In the genomic region with DNA sequence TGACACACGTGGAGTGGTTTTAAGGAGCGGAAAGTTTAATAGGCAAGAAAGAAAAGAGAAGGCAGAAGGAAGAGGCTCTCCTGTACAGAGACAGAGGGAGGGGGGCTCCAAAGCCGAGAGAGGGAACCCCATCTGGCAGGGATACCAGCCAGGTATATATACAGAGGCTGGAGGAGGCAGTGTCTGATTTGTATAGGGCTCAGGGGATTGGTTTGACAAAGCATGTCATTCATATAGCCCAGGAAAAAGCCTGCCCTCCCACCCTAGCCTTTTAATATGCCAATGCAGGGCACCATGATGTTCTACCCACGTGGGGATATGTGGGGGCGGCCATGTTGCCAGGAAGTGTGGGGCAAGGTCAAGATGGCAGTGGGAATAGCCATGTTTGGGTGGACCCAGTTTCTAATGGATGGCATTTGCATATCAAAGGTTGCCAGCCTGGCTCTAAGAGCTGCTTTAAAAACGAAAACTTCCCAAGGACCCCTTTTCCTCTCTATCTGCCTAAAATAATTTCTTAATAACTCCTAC, we compare ENCODE assay signal across 2 cellular contexts.
TF ChIP-seq lines count a peak whose summit lies in the region.

No MANE protein-coding gene starts in this region.

TF ChIP-seq in GM23338, 12 proteins besides CTCF, POLR2A, EP300 and RAD21:
- TF ChIP-seq, protein P1, sequence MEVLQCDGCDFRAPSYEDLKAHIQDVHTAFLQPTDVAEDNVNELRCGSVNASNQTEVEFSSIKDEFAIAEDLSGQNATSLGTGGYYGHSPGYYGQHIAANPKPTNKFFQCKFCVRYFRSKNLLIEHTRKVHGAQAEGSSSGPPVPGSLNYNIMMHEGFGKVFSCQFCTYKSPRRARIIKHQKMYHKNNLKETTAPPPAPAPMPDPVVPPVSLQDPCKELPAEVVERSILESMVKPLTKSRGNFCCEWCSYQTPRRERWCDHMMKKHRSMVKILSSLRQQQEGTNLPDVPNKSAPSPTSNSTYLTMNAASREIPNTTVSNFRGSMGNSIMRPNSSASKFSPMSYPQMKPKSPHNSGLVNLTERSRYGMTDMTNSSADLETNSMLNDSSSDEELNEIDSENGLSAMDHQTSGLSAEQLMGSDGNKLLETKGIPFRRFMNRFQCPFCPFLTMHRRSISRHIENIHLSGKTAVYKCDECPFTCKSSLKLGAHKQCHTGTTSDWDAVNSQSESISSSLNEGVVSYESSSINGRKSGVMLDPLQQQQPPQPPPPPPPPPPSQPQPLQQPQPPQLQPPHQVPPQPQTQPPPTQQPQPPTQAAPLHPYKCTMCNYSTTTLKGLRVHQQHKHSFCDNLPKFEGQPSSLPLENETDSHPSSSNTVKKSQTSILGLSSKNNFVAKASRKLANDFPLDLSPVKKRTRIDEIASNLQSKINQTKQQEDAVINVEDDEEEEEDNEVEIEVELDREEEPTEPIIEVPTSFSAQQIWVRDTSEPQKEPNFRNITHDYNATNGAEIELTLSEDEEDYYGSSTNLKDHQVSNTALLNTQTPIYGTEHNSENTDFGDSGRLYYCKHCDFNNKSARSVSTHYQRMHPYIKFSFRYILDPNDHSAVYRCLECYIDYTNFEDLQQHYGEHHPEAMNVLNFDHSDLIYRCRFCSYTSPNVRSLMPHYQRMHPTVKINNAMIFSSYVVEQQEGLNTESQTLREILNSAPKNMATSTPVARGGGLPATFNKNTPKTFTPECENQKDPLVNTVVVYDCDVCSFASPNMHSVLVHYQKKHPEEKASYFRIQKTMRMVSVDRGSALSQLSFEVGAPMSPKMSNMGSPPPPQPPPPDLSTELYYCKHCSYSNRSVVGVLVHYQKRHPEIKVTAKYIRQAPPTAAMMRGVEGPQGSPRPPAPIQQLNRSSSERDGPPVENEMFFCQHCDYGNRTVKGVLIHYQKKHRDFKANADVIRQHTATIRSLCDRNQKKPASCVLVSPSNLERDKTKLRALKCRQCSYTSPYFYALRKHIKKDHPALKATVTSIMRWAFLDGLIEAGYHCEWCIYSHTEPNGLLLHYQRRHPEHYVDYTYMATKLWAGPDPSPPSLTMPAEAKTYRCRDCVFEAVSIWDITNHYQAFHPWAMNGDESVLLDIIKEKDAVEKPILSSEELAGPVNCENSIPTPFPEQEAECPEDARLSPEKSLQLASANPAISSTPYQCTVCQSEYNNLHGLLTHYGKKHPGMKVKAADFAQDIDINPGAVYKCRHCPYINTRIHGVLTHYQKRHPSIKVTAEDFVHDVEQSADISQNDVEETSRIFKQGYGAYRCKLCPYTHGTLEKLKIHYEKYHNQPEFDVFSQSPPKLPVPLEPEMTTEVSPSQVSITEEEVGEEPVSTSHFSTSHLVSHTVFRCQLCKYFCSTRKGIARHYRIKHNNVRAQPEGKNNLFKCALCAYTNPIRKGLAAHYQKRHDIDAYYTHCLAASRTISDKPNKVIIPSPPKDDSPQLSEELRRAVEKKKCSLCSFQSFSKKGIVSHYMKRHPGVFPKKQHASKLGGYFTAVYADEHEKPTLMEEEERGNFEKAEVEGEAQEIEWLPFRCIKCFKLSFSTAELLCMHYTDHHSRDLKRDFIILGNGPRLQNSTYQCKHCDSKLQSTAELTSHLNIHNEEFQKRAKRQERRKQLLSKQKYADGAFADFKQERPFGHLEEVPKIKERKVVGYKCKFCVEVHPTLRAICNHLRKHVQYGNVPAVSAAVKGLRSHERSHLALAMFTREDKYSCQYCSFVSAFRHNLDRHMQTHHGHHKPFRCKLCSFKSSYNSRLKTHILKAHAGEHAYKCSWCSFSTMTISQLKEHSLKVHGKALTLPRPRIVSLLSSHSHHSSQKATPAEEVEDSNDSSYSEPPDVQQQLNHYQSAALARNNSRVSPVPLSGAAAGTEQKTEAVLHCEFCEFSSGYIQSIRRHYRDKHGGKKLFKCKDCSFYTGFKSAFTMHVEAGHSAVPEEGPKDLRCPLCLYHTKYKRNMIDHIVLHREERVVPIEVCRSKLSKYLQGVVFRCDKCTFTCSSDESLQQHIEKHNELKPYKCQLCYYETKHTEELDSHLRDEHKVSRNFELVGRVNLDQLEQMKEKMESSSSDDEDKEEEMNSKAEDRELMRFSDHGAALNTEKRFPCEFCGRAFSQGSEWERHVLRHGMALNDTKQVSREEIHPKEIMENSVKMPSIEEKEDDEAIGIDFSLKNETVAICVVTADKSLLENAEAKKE (CRISPR knock-in tag; IDR thresholded peaks at IDR 0.05), result peak; percentile 31; the same call in 1 of the 2 replicates
- peak; percentile 29; the same call in 1 of the 2 replicates for TF ChIP-seq NANOG (IDR thresholded peaks at IDR 0.05; ENCODE audit: borderline replicate concordance)
TF ChIP-seq in GM23338: peak in this region for 2; not testable (repeated sequence) for 10.

TF ChIP-seq in WTC11, 78 proteins besides CTCF, POLR2A, EP300 and RAD21 (continued from another document):
- TF ChIP-seq, protein P2, sequence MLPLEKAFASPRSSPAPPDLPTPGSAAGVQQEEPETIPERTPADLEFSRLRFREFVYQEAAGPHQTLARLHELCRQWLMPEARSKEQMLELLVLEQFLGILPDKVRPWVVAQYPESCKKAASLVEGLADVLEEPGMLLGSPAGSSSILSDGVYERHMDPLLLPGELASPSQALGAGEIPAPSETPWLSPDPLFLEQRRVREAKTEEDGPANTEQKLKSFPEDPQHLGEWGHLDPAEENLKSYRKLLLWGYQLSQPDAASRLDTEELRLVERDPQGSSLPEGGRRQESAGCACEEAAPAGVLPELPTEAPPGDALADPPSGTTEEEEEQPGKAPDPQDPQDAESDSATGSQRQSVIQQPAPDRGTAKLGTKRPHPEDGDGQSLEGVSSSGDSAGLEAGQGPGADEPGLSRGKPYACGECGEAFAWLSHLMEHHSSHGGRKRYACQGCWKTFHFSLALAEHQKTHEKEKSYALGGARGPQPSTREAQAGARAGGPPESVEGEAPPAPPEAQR (CRISPR knock-in tag; IDR thresholded peaks at IDR 0.05), result peak; percentile 87; the same call in 1 of the 2 replicates
- TF ChIP-seq, protein P3, sequence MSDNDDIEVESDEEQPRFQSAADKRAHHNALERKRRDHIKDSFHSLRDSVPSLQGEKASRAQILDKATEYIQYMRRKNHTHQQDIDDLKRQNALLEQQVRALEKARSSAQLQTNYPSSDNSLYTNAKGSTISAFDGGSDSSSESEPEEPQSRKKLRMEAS (CRISPR knock-in tag; IDR thresholded peaks at IDR 0.05), result peak; percentile 61; the same call in 1 of the 2 replicates
- 0 out of 2 replicates have a peak, but pooled peaks have one; percentile 44 for TF ChIP-seq EMX1 (CRISPR knock-in tag; IDR thresholded peaks at IDR 0.05)
- TF ChIP-seq ZNF423 (CRISPR knock-in tag; IDR thresholded peaks at IDR 0.05), result 0 out of 2 replicates have a peak, but pooled peaks have one; percentile 37
